ENCODE assay signal across 24 cellular contexts in the genomic region with DNA sequence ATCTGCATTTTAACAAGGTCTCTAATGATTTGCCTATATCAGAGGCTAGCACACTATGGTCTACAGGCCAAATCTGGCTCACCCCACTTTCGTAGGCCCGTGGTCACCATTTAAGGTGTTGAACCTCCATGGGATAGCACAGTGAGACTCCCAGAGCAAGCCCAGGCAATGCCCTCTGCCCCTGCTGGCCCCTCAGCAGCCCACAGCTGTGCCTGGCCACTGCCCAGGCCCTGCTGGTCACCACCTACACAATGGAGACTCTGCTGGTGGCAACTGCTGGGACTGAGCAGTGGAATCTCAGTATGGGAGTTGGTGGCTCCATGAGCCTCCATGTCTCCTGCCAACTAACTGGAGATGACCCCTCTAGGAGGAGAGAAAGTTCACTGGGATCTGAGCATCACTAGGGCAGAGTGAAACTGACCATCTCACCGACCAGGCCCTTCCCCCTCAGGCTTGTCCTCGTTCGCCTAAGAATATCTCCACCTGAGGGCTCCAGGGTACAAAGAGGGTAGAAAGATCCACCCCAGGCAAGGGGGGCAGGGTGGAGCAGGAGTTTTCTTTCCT. TPM values are rescaled to one million over a fixed set of nuclear protein-coding genes. Genes with fewer than 3 reads are reported as not detected.
"Had no signal": no experiment of that assay in that cellular context is flagged by ENCODE, and none has a peak within 500 bp of the region (broad histone marks: within the 10 kb centered on the region; RNA-seq: fewer than 3 reads in every experiment).

No MANE protein-coding gene starts in this region.

- FAIRE-seq: astrocyte had no signal

- H3K4me3 Mint-ChIP-seq: activated CD4-positive, alpha-beta T cell treated with anti-CD3 and anti-CD28 coated beads for 36 hours; activated CD8-positive, alpha-beta T cell treated with anti-CD3 and anti-CD28 coated beads for 36 hours; activated naive CD4-positive, alpha-beta T cell treated with anti-CD3 and anti-CD28 coated beads, Interleukin-2, amount 50 U/mL, for 24 hours; brain had no signal

- H3K27ac ChIP-seq: Peyer's patch, RWPE1, SJCRH30, WERI-Rb-1 had no signal

- H3K9me3 Mint-ChIP-seq: activated CD8-positive, alpha-beta T cell treated with anti-CD3 and anti-CD28 coated beads for 36 hours; activated naive CD4-positive, alpha-beta T cell treated with anti-CD3 and anti-CD28 coated beads, Interleukin-2, amount 50 U/mL, for 24 hours; brain had no signal

- H3K4me2 ChIP-seq: SK-N-SH had no signal

- ATAC-seq: activated CD4-positive, alpha-beta T cell treated with anti-CD3 and anti-CD28 coated beads for 36 hours; activated CD8-positive, alpha-beta T cell treated with anti-CD3 and anti-CD28 coated beads for 36 hours had no signal

- H3K27me3 ChIP-seq: Peyer's patch, SJCRH30 had no signal

- H3K9ac ChIP-seq: SK-N-SH had no signal

- H3K36me3 ChIP-seq: Peyer's patch, SJCRH30, WERI-Rb-1 had no signal

- DNase-seq: activated CD4-positive, alpha-beta T cell treated with anti-CD3 and anti-CD28 coated beads for 36 hours; activated CD4-positive, alpha-beta T cell treated with anti-CD3 and anti-CD28 coated beads, Interleukin-2, amount 50 U/mL, for 1 hour; activated CD8-positive, alpha-beta memory T cell treated with anti-CD3 and anti-CD28 coated beads, Interleukin-2, amount 50 U/mL, for 4 hours; activated CD8-positive, alpha-beta T cell treated with anti-CD3 and anti-CD28 coated beads for 36 hours; activated T-cell treated with anti-CD3 and anti-CD28 coated beads, Interleukin-2, amount 50 U/mL, for 1 hour; Kasumi-1; KBM-7; NCI-H1436 treated with DMSO at 0.1 percent for 48 hours; NCI-H187; NCI-H2081; NCI-H510A treated with DMSO at 0.1 percent for 48 hours; NCI-H69; Peyer's patch; Right ventricle myocardium superior; SJCRH30; SK-N-SH; T-helper 1 cell; WERI-Rb-1 had no signal

- H3K4me3 ChIP-seq: Peyer's patch, SJCRH30 had no signal

- H3K4me1 Mint-ChIP-seq: activated CD4-positive, alpha-beta T cell treated with anti-CD3 and anti-CD28 coated beads for 36 hours; activated naive CD4-positive, alpha-beta T cell treated with anti-CD3 and anti-CD28 coated beads, Interleukin-2, amount 50 U/mL, for 24 hours; brain had no signal

- H3K27ac Mint-ChIP-seq: activated CD4-positive, alpha-beta T cell treated with anti-CD3 and anti-CD28 coated beads for 36 hours; activated CD8-positive, alpha-beta T cell treated with anti-CD3 and anti-CD28 coated beads for 36 hours; activated naive CD4-positive, alpha-beta T cell treated with anti-CD3 and anti-CD28 coated beads, Interleukin-2, amount 50 U/mL, for 24 hours; brain had no signal

- H3K36me3 Mint-ChIP-seq: activated naive CD4-positive, alpha-beta T cell treated with anti-CD3 and anti-CD28 coated beads, Interleukin-2, amount 50 U/mL, for 24 hours; brain had no signal

- H3K9me3 ChIP-seq: Peyer's patch, SJCRH30, SK-N-SH had no signal

- H3K4me1 ChIP-seq: Peyer's patch, SJCRH30 had no signal

RNA-seq across cellular contexts. Expression of a gene that starts 2.3 kb away (rescaled TPM):
- total RNA-seq: activated CD4-positive, alpha-beta T cell treated with anti-CD3 and anti-CD28 coated beads for 36 hours; activated CD8-positive, alpha-beta T cell treated with anti-CD3 and anti-CD28 coated beads for 36 hours; astrocyte; cardiac septum; Peyer's patch; Right ventricle myocardium superior; SJCRH30; T-helper 2 cell treated with Interferon-gamma antibody and Interleukin-4, amounts not matched to agents 100 ng/mL and 5 ng/mL, for 36 hours had no signal
- polyA plus RNA-seq: SK-N-SH had no signal

RNA-seq across cellular contexts. Expression of a gene that starts 13.8 kb away (rescaled TPM):
- total RNA-seq: activated CD4-positive, alpha-beta T cell treated with anti-CD3 and anti-CD28 coated beads for 36 hours; activated CD8-positive, alpha-beta T cell treated with anti-CD3 and anti-CD28 coated beads for 36 hours; SJCRH30; T-helper 2 cell treated with Interferon-gamma antibody and Interleukin-4, amounts not matched to agents 100 ng/mL and 5 ng/mL, for 36 hours had no signal
- polyA plus RNA-seq: SK-N-SH had no signal

RNA-seq across cellular contexts. Expression of a gene that starts 44.2 kb away (rescaled TPM):
- total RNA-seq: activated CD4-positive, alpha-beta T cell treated with anti-CD3 and anti-CD28 coated beads for 36 hours; activated CD8-positive, alpha-beta T cell treated with anti-CD3 and anti-CD28 coated beads for 36 hours; astrocyte; cardiac septum; Right ventricle myocardium superior; SJCRH30; T-helper 2 cell treated with Interferon-gamma antibody and Interleukin-4, amounts not matched to agents 100 ng/mL and 5 ng/mL, for 36 hours had no signal
- polyA plus RNA-seq: SK-N-SH had no signal
